Comparison of ENCODE assay signal across 8 cellular contexts in genomic region chr17:7262192-7263070, GRCh38. TPM values are rescaled to one million over a fixed set of nuclear protein-coding genes. Genes with fewer than 3 reads are reported as not detected.
DNase-seq lines count a peak whose midpoint lies in the region; ATAC-seq and TF ChIP-seq lines count a peak whose summit lies in the region.

A gene with protein sequence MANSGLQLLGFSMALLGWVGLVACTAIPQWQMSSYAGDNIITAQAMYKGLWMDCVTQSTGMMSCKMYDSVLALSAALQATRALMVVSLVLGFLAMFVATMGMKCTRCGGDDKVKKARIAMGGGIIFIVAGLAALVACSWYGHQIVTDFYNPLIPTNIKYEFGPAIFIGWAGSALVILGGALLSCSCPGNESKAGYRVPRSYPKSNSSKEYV (minus strand): TSS chr17:7262478. CDS start chr17:7262043, 435 bp downstream.

- H3K79me2 ChIP-seq in SK-N-SH (ENCODE audit: insufficient read depth) = no peaks in the 10 kb centered on the region

- TF ChIP-seq EP300 in SK-N-SH (IDR thresholded peaks at IDR 0.05; ENCODE audit: borderline replicate concordance in 1 of 2, low read depth in 1 of 2, low read length in 1 of 2) = no peak

- H3K9me3 ChIP-seq in SK-N-SH = no peaks in the 10 kb centered on the region
- H3K9me3 ChIP-seq in RWPE2 (ENCODE audit: severe bottlenecking) = no peaks in the 10 kb centered on the region

- no peak within 1 kb of the TSS for H3K9ac ChIP-seq in SK-N-SH

- DNase-seq in SK-N-SH (peak; percentile 42), RWPE2 (ENCODE audit: low spot score) (peak; percentile 96), glutamatergic neuron (no peak), sciatic nerve (ENCODE audit: low spot score) (no peak), germinal center (ENCODE audit: low spot score) (no peak), NOMO-1 treated with dmso at 0.1 percent for 144 hours (lab: John Stamatoyannopoulos, UW; ENCODE audit: unreplicated experiment) (no peak)

- no peak for TF ChIP-seq RAD21 in SK-N-SH (IDR thresholded peaks at IDR 0.05; ENCODE audit: low read length)

- H3F3A ChIP-seq in SK-N-SH (replicated peaks; ENCODE audit: insufficient read depth) = peaks cover 38% of the 10 kb centered on the region

- H3K9me3 Mint-ChIP-seq in glutamatergic neuron (ENCODE audit: unreplicated experiment) = peaks cover 3% of the 10 kb centered on the region

- peak within 1 kb of the TSS; percentile 65 for H3K4me3 Mint-ChIP-seq in glutamatergic neuron (ENCODE audit: unreplicated experiment)

- no peak within 1 kb of the TSS for H3K27ac ChIP-seq in SK-N-SH (ENCODE audit: low read depth in 2 of 2, low read length in 1 of 2)
- H3K27ac ChIP-seq in RWPE2 (ENCODE audit: poor library complexity, severe bottlenecking) = peak within 1 kb of the TSS; percentile 86

- ATAC-seq in SK-N-SH treated with all-trans-retinoic acid at 6 μM for 48 hours = no peak
- ATAC-seq in RWPE2 (ENCODE audit: low read depth) = peak; percentile 50
- peak; percentile 9 for ATAC-seq in sciatic nerve
- no peak for ATAC-seq in GM21529 (IDR thresholded peaks at IDR 0.05; ENCODE audit: unreplicated experiment)

- POLR2A ChIA-PET in SK-N-SH (lab: Yijun Ruan, JAX) = no interaction called here

- peaks cover 19% of the 10 kb centered on the region for H3K27me3 Mint-ChIP-seq in glutamatergic neuron (ENCODE audit: unreplicated experiment)

- H2AFZ ChIP-seq in SK-N-SH (ENCODE audit: low read depth) = peak within 1 kb of the TSS; percentile 88

- intact Hi-C loops in sciatic nerve (cut with DNase I) = no loop called here

- H3K4me1 ChIP-seq in SK-N-SH (ENCODE audit: control insufficient read depth in 1 of 2, insufficient read depth in 2 of 2, low read depth in 1 of 2, low read length in 1 of 2) (peaks cover 0 to 6% of the 10 kb centered on the region in 2 experiments; a peak in 2 of 4 replicates), RWPE2 (ENCODE audit: insufficient read depth, poor library complexity, severe bottlenecking) (peaks cover 23% of the 10 kb centered on the region)

- H3K4me1 Mint-ChIP-seq in glutamatergic neuron (ENCODE audit: low read depth, unreplicated experiment) = peaks cover 5% of the 10 kb centered on the region

- H3K36me3 ChIP-seq in SK-N-SH (replicated peaks in 1 of 2; ENCODE audit: control insufficient read depth in 1 of 2, insufficient read depth in 2 of 2, low read length in 1 of 2) (peaks cover 0 to 16% of the 10 kb centered on the region in 2 experiments), RWPE2 (ENCODE audit: low read depth) (peaks cover 39% of the 10 kb centered on the region)

- TF ChIP-seq CTCF in SK-N-SH (IDR thresholded peaks at IDR 0.05) = no peak
- peak; percentile 55 for TF ChIP-seq CTCF in RWPE2 (IDR thresholded peaks at IDR 0.05; ENCODE audit: poor library complexity, severe bottlenecking)
- TF ChIP-seq CTCF in glutamatergic neuron (IDR thresholded peaks at IDR 0.05; ENCODE audit: partially characterized antibody, unreplicated experiment) = no peak

- H3K27ac Mint-ChIP-seq in glutamatergic neuron (ENCODE audit: unreplicated experiment) = no peak within 1 kb of the TSS

- CTCF ChIA-PET in SK-N-SH (lab: Yijun Ruan, JAX) = interaction anchor here (1.0 to 1.4 kb wide), 2 partner anchors 18 to 34 kb away, joined by 3 to 8 read pairs; no protein-coding TSS in a partner anchor

- no peak within 1 kb of the TSS for H3K4me2 ChIP-seq in SK-N-SH

- H3K27me3 ChIP-seq in SK-N-SH (ENCODE audit: insufficient read depth) (no peaks in the 10 kb centered on the region), RWPE2 (ENCODE audit: insufficient read depth, poor library complexity, severe bottlenecking) (no peaks in the 10 kb centered on the region)

- peaks cover 4% of the 10 kb centered on the region for H3K36me3 Mint-ChIP-seq in glutamatergic neuron (ENCODE audit: unreplicated experiment)

- WGBS in SK-N-SH (ENCODE audit: low lambda C conversion rate) = 60% methylated on average over 65 of the region's 71 CpGs

- H3K4me3 ChIP-seq in SK-N-SH (ENCODE audit: low read depth in 2 of 2, low read length in 1 of 2) (peak within 1 kb of the TSS in 1 of 2 experiments; percentile 7; a peak in 1 of 4 replicates), RWPE2 (ENCODE audit: severe bottlenecking) (peak within 1 kb of the TSS; percentile 71)

- no peaks in the 10 kb centered on the region for H4K20me1 ChIP-seq in SK-N-SH (ENCODE audit: insufficient read depth)

- no peaks in the 10 kb centered on the region for H3K9me2 ChIP-seq in SK-N-SH

TF ChIP-seq in SK-N-SH, 30 proteins besides CTCF, POLR2A, EP300 and RAD21 (continues in another document):
- TF ChIP-seq MEF2A (IDR thresholded peaks at IDR 0.05; ENCODE audit: borderline replicate concordance, low read depth) = no peak
- no peak for TF ChIP-seq PBX3 (IDR thresholded peaks at IDR 0.05)
- TF ChIP-seq FOSL2 (IDR thresholded peaks at IDR 0.05; ENCODE audit: borderline replicate concordance, low read depth) = no peak
- TF ChIP-seq YY1 (IDR thresholded peaks at IDR 0.05; ENCODE audit: low read depth) = no peak
- TF ChIP-seq FOXJ3 (CRISPR knock-in tag; IDR thresholded peaks at IDR 0.05) = no peak
- no peak for TF ChIP-seq GABPA (IDR thresholded peaks at IDR 0.05; ENCODE audit: low read depth)
- no peak for TF ChIP-seq FOXM1 (IDR thresholded peaks at IDR 0.05; ENCODE audit: low read depth)
- TF ChIP-seq RXRA (IDR thresholded peaks at IDR 0.05; ENCODE audit: borderline replicate concordance, low read depth) = no peak
- no peak for TF ChIP-seq RCOR1 (IDR thresholded peaks at IDR 0.05; ENCODE audit: low read length)
- no peak for TF ChIP-seq IRF3 (IDR thresholded peaks at IDR 0.05; ENCODE audit: low read depth, low read length)
- no peak for TF ChIP-seq EZH2phosphoT487 (IDR thresholded peaks at IDR 0.05; ENCODE audit: borderline replicate concordance, low read depth)
- TF ChIP-seq TAF1 (IDR thresholded peaks at IDR 0.05; ENCODE audit: borderline replicate concordance, low read depth, low read length) = no peak
- TF ChIP-seq MXI1 (IDR thresholded peaks at IDR 0.05; ENCODE audit: low read depth, low read length) = no peak

TF ChIP-seq in SK-N-SH treated with all-trans-retinoic acid at 6 μM for 48 hours, 23 proteins besides CTCF, POLR2A, EP300 and RAD21:
- TF ChIP-seq ESRRG (CRISPR knock-in tag; IDR thresholded peaks at IDR 0.05) (no peak), ZFP30 (CRISPR knock-in tag; IDR thresholded peaks at IDR 0.05) (no peak), PATZ1 (CRISPR knock-in tag; IDR thresholded peaks at IDR 0.05; ENCODE audit: borderline replicate concordance) (no peak), RARB (CRISPR knock-in tag; IDR thresholded peaks at IDR 0.05) (no peak), BACH2 (CRISPR knock-in tag; IDR thresholded peaks at IDR 0.05; ENCODE audit: borderline replicate concordance) (no peak), ZNF565 (CRISPR knock-in tag; conservative IDR thresholded peaks at IDR 0.05; ENCODE audit: low read depth) (no peak)

RNA-seq across cellular contexts. Expression of the gene that starts here (rescaled TPM):
- polyA plus RNA-seq in SK-N-SH (2012; rRNA removed) = 2.9 and 5.0 TPM in 2 replicates
- 2.5 and 3.8 TPM in 2 replicates for polyA plus RNA-seq in SK-N-SH (2012; cell fraction: cytosol; rRNA removed)
- polyA plus RNA-seq in SK-N-SH (2012; cell fraction: nucleus; rRNA removed) = 10.4 and 12.1 TPM in 2 replicates
- total RNA-seq in glutamatergic neuron (ENCODE audit: unreplicated experiment) = 0.44 TPM
- total RNA-seq in sciatic nerve = 4.1 TPM

Comparison
In these comparisons a context has a peak if more than half of its experiments do, and no peak if none do; other contexts are left out.
1. DNase-seq: peak in SK-N-SH (single experiment) and RWPE2 (single experiment); none in glutamatergic neuron (single experiment), sciatic nerve (single experiment), germinal center (single experiment) and NOMO-1 treated with dmso at 0.1 percent for 144 hours (single experiment).
2. ATAC-seq: peak in RWPE2 (single experiment) and sciatic nerve (single experiment); none in SK-N-SH treated with all-trans-retinoic acid at 6 μM for 48 hours (single experiment) and GM21529 (single experiment).